In genomic region chr4:161949941-161950725, GRCh38 we compare ENCODE assay signal across 17 cellular contexts.
DNase-seq lines count a peak whose midpoint lies in the region; ATAC-seq and TF ChIP-seq lines count a peak whose summit lies in the region.
"Had no signal": no experiment of that assay in that cellular context is flagged by ENCODE, and none has a peak within 500 bp of the region (broad histone marks: within the 10 kb centered on the region; RNA-seq: fewer than 3 reads in every experiment).

No MANE protein-coding gene starts in this region.

- intact Hi-C loops in Caco-2 (cut with micrococcal nuclease; ENCODE audit: unreplicated experiment) = loop anchor here (10.0 kb wide), 1 partner anchor 695 kb away; no protein-coding TSS in a partner anchor
- intact Hi-C loops in activated CD4-positive, alpha-beta T cell treated with anti-CD3 and anti-CD28 coated beads, Interleukin-2, amount 10 ng/mL, durations not matched to agents 24 days and 14 days (cut with micrococcal nuclease) = no loop called here

- no TSS peak for BruUV-seq in Caco-2 (replicated peaks; lab: Mats Ljungman, UMichigan)

- TF ChIP-seq CTCF in BJ (IDR thresholded peaks at IDR 0.05; ENCODE audit: insufficient read depth, low read depth, low read length) = no peak
- no peak for TF ChIP-seq CTCF in Caco-2 (IDR thresholded peaks at IDR 0.05; ENCODE audit: insufficient read depth in 1 of 2, low read depth in 1 of 2, low read length in 1 of 2, severe bottlenecking in 1 of 2, unreplicated experiment in 1 of 2)
- no peak for TF ChIP-seq CTCF in omental fat pad (IDR thresholded peaks at IDR 0.05)

- no peaks in the 10 kb centered on the region for H3K4me1 ChIP-seq in Caco-2
- H3K4me1 ChIP-seq: sigmoid colon, uterus had no signal

- no peaks in the 10 kb centered on the region for H3K27me3 ChIP-seq in BJ (ENCODE audit: control insufficient read depth, insufficient read depth, low read length)
- no peaks in the 10 kb centered on the region for H3K27me3 ChIP-seq in Caco-2 (replicated peaks; ENCODE audit: control insufficient read depth, insufficient read depth, low read length)
- H3K27me3 ChIP-seq: sigmoid colon, uterus had no signal

- ATAC-seq in omental fat pad (ENCODE audit: low FRiP score) = no peak
- no peak for ATAC-seq in activated CD4-positive, CD25-positive, alpha-beta regulatory T cell treated with anti-CD3 and anti-CD28 coated beads, Interleukin-2, amount 50 U/mL, for 24 hours

- H3K4me3 ChIP-seq in BJ (ENCODE audit: low read depth, low read length) = no peak overlapping the region
- no peak overlapping the region for H3K4me3 ChIP-seq in Caco-2 (ENCODE audit: low read depth, low read length)
- H3K4me3 ChIP-seq: sigmoid colon, uterus had no signal

- H3K27me3 Mint-ChIP-seq in Caco-2 (ENCODE audit: insufficient read depth, unreplicated experiment) = no peaks in the 10 kb centered on the region
- no peaks in the 10 kb centered on the region for H3K27me3 Mint-ChIP-seq in activated CD4-positive, alpha-beta T cell treated with anti-CD3 and anti-CD28 coated beads, Interleukin-2, amount 10 ng/mL, durations not matched to agents 24 days and 14 days
- H3K27me3 Mint-ChIP-seq: brain had no signal

- H3K36me3 ChIP-seq in BJ (ENCODE audit: control insufficient read depth, insufficient read depth, low read length) (no peaks in the 10 kb centered on the region), Caco-2 (ENCODE audit: control insufficient read depth, insufficient read depth, low read length) (no peaks in the 10 kb centered on the region)
- H3K36me3 ChIP-seq: sigmoid colon, uterus had no signal

- H3K4me1 Mint-ChIP-seq in Caco-2 (ENCODE audit: low read depth, unreplicated experiment) = no peaks in the 10 kb centered on the region
- no peaks in the 10 kb centered on the region for H3K4me1 Mint-ChIP-seq in activated CD4-positive, alpha-beta T cell treated with anti-CD3 and anti-CD28 coated beads, Interleukin-2, amount 10 ng/mL, durations not matched to agents 24 days and 14 days

- H3K4me3 Mint-ChIP-seq in Caco-2 (ENCODE audit: unreplicated experiment) = no peak overlapping the region
- H3K4me3 Mint-ChIP-seq in activated CD4-positive, alpha-beta T cell treated with anti-CD3 and anti-CD28 coated beads, Interleukin-2, amount 10 ng/mL, durations not matched to agents 24 days and 14 days = no peak overlapping the region
- H3K4me3 Mint-ChIP-seq: brain; T-helper 1 cell treated with Interleukin-12 subunit alpha and Interleukin-12 subunit beta and Interleukin-4 antibody, amounts not matched to agents 30 μg/mL and 1 μg/mL, for 36 hours had no signal

- no peaks in the 10 kb centered on the region for H3K9me3 ChIP-seq in Caco-2
- H3K9me3 ChIP-seq: sigmoid colon, uterus had no signal

- peak; percentile 13 for DNase-seq in BJ (ENCODE audit: low read depth)
- DNase-seq in RPMI7951 (ENCODE audit: low read depth) = peak; percentile 57
- DNase-seq in dedifferentiated amniotic fluid mesenchymal stem cell (ENCODE audit: extremely low spot score) = peak; percentile 52
- DNase-seq in kidney tubule cell (ENCODE audit: low spot score) = peak; percentile 39
- no peak for DNase-seq in Caco-2
- DNase-seq in omental fat pad (ENCODE audit: low spot score) = no peak
- no peak for DNase-seq in activated CD4-positive, alpha-beta T cell treated with anti-CD3 and anti-CD28 coated beads, Interleukin-2, amount 10 ng/mL, durations not matched to agents 24 days and 14 days
- DNase-seq: activated CD8-positive, alpha-beta memory T cell treated with anti-CD3 and anti-CD28 coated beads, Interleukin-2, amount 50 U/mL, for 4 hours; MV-4-11; NCI-H1930; NCI-H446 treated with DMSO at 0.1 percent for 48 hours; SHP77; sigmoid colon; uterus had no signal

- POLR2A ChIA-PET in BJ (lab: Charles Lee) = interaction anchor here (0.5 kb wide), 1 partner anchor 384 kb away, joined by 11 read pairs; no protein-coding TSS in a partner anchor
- POLR2A ChIA-PET in Caco-2 (lab: Charles Lee) = no interaction called here

- H3K9me3 Mint-ChIP-seq in Caco-2 (ENCODE audit: unreplicated experiment) = no peaks in the 10 kb centered on the region
- no peaks in the 10 kb centered on the region for H3K9me3 Mint-ChIP-seq in activated CD4-positive, alpha-beta T cell treated with anti-CD3 and anti-CD28 coated beads, Interleukin-2, amount 10 ng/mL, durations not matched to agents 24 days and 14 days

- CTCF ChIA-PET in BJ (lab: Yijun Ruan, JAX) = no interaction called here
- CTCF ChIA-PET in Caco-2 (lab: Charles Lee) = no interaction called here

- no peak overlapping the region for H3K27ac Mint-ChIP-seq in Caco-2 (ENCODE audit: unreplicated experiment)
- H3K27ac Mint-ChIP-seq in activated CD4-positive, alpha-beta T cell treated with anti-CD3 and anti-CD28 coated beads, Interleukin-2, amount 10 ng/mL, durations not matched to agents 24 days and 14 days = no peak overlapping the region
- H3K27ac Mint-ChIP-seq: brain; T-helper 1 cell treated with Interleukin-12 subunit alpha and Interleukin-12 subunit beta and Interleukin-4 antibody, amounts not matched to agents 30 μg/mL and 1 μg/mL, for 36 hours had no signal

- no peaks in the 10 kb centered on the region for H3K36me3 Mint-ChIP-seq in Caco-2 (ENCODE audit: insufficient read depth, unreplicated experiment)
- no peaks in the 10 kb centered on the region for H3K36me3 Mint-ChIP-seq in activated CD4-positive, alpha-beta T cell treated with anti-CD3 and anti-CD28 coated beads, Interleukin-2, amount 10 ng/mL, durations not matched to agents 24 days and 14 days (ENCODE audit: low read depth)
- H3K36me3 Mint-ChIP-seq: brain had no signal

Comparison
In these comparisons a context has a peak if more than half of its experiments do, and no peak if none do; other contexts are left out.
1. DNase-seq: peak in BJ (single experiment), RPMI7951 (single experiment), dedifferentiated amniotic fluid mesenchymal stem cell (single experiment) and kidney tubule cell (single experiment); none in Caco-2 (0 of 2), omental fat pad (single experiment) and activated CD4-positive, alpha-beta T cell treated with anti-CD3 and anti-CD28 coated beads, Interleukin-2, amount 10 ng/mL, durations not matched to agents 24 days and 14 days (single experiment).